ENCODE assay signal across 1 cellular context in the genomic region with DNA sequence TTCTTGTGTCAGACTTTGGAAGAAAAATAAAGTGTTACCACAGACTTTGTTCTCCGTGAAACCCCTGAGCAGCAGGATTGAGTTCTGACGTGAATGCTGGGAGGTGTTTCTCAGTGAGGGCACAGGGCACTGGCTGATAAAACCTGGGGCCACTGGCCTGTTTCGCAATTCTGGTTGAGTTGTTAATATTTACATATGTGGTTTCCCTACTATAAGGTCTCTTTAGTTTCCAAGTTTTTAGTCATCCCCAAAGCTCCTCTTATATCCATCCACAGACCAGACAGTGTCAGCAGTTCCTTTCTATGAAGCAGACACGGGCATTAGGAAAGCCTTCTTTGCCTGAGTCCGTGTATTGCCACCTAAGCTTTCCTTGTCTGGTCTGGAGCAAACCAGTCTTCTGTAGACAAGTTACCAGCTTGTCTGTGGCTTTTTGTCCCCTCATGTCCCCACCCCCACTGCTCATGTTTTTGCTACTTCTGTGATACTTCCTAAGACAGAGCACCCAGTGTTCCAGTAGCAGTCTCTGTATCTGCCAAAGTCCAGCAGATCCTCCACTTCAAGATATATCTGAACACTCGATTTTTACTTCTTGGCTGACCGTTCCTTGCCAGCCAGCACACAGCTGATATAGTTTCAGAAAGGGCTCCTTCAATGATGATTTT.
TF ChIP-seq lines count a peak whose summit lies in the region.

No MANE protein-coding gene starts in this region.

TF ChIP-seq in IMR-90, 13 proteins besides CTCF, POLR2A, EP300 and RAD21 (continued from another document):
- TF ChIP-seq BHLHE40 (IDR thresholded peaks at IDR 0.05; ENCODE audit: low read depth, low read length) (peak; percentile 56; the same call in 1 of the 2 replicates), MAZ (IDR thresholded peaks at IDR 0.05; ENCODE audit: borderline replicate concordance, low read depth, low read length) (peak; percentile 49; the same call in 1 of the 2 replicates), CEBPB (IDR thresholded peaks at IDR 0.05; ENCODE audit: low read depth, low read length) (peak; percentile 100), SMC3 (IDR thresholded peaks at IDR 0.05; ENCODE audit: low read depth, low read length) (no peak), RFX5 (IDR thresholded peaks at IDR 0.05; ENCODE audit: low read depth, low read length) (no peak), RCOR1 (IDR thresholded peaks at IDR 0.05; ENCODE audit: insufficient replicate concordance, low read length) (no peak), CHD1 (IDR thresholded peaks at IDR 0.05; ENCODE audit: low read depth, low read length) (no peak)
- TF ChIP-seq, protein P1, sequence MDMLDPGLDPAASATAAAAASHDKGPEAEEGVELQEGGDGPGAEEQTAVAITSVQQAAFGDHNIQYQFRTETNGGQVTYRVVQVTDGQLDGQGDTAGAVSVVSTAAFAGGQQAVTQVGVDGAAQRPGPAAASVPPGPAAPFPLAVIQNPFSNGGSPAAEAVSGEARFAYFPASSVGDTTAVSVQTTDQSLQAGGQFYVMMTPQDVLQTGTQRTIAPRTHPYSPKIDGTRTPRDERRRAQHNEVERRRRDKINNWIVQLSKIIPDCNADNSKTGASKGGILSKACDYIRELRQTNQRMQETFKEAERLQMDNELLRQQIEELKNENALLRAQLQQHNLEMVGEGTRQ (IDR thresholded peaks at IDR 0.05; ENCODE audit: low read depth, low read length): no peak
